Comparison of ENCODE assay signal across 1 cellular context in the genomic region with DNA sequence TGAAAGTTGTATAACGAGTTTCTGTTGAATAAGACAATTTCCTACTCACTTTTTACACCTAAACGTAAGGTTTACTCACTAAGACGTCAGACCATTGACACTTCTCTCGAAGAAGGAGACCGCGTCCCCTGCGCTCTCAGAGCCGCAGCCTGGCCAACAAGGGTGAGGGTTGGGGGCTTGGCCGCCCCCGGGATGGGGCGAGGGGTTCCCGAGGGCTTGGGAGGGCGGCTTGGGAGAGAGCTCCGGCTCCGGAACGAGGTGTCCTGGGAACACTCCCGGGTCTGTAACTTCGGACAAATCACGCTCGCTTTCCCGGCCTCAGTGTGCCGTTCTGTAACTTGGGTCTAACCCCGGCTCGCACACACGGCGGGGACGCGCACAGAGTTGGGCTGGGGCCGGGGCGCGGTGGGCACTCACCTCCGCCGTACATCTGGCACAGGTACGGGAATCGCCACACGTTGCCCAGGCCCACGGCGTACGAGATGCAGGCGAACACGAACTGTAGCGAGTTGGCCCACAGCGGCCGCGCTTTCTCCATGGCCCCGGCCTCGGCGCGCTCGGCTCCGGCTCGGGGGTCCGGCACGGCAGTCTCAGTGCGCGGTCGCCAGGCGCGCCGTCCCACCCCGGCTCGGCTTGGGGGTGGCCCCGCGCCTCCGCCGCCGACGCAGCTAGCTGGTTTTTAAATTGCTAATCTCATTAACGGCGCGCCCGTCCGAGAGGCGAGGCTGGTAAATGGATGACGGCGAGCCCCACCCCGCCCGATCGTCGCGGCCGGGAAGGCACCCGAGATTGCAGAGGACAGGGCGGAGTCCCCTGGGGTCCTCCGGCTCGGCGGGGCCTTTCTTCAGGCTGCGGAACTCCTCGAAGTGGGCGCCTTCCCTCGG.
TF ChIP-seq lines count a peak whose summit lies in the region.

Gene SLC6A20, minus strand, starts transcription at position 655 of the 884 bp plus-strand sequence. Its CDS starts 117 bp downstream, at position 538.

TF ChIP-seq in SK-N-SH treated with all-trans-retinoic acid at 6 μM for 48 hours, 23 proteins besides CTCF, POLR2A, EP300 and RAD21 (continued from another document):
- no peak for TF ChIP-seq TSHZ2 (CRISPR knock-in tag; IDR thresholded peaks at IDR 0.05)
- no peak for TF ChIP-seq TOX (CRISPR knock-in tag; IDR thresholded peaks at IDR 0.05; ENCODE audit: borderline replicate concordance)
TF ChIP-seq in SK-N-SH treated with all-trans-retinoic acid at 6 μM for 48 hours: peak in this region for 0.
